Comparison of ENCODE assay signal across 12 cellular contexts in the genomic region with DNA sequence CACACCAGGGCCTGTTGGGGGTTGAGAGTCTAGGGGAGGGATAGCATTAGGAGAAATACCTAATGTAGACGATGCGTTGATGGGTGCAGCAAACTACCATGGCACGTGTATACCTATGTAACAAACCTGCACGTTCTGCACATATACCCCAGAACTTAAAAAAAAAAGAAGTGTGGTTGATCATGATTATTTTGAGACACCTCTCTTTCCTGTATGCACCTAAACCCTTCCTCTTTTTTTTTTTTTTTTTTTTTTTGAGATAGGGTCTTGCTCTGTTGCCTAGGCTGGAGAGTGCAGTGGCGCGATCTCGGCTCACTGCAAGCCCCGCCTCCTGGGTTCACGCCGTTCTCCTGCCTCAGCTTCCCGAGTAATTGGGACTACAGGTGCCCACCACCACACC. TPM values are rescaled to one million over a fixed set of nuclear protein-coding genes. Genes with fewer than 3 reads are reported as not detected.
"Had no signal": no experiment of that assay in that cellular context is flagged by ENCODE, and none has a peak within 500 bp of the region (broad histone marks: within the 10 kb centered on the region; RNA-seq: fewer than 3 reads in every experiment).

No MANE protein-coding gene starts in this region.

RNA-seq across cellular contexts. Expression of gene PLEKHG7, which starts 31.3 kb away (rescaled TPM):
- total RNA-seq: kidney epithelial cell, left cardiac atrium, left lobe of liver, left ventricle myocardium inferior, left ventricle myocardium superior, lower leg skin, lung microvascular endothelial cell, mammary epithelial cell, mesenteric fat pad, mesothelial cell of epicardium had no signal
- polyA plus RNA-seq: immature natural killer cell, keratinocyte, mammary epithelial cell had no signal
